In genomic region chr2:216108310-216108966, GRCh38 we compare ENCODE assay signal across 2 cellular contexts.
TF ChIP-seq lines count a peak whose summit lies in the region.

No MANE protein-coding gene starts in this region.

TF ChIP-seq in A549, 52 proteins besides CTCF, POLR2A, EP300 and RAD21:
- TF ChIP-seq FOSL2 (IDR thresholded peaks at IDR 0.05) (no peak), FOSL2 (CRISPR knock-in tag; IDR thresholded peaks at IDR 0.05) (no peak), RCOR1 (IDR thresholded peaks at IDR 0.05; ENCODE audit: low read depth, low read length) (no peak), PBX3 (IDR thresholded peaks at IDR 0.05) (no peak), KDM5A (IDR thresholded peaks at IDR 0.05) (no peak), TP53 (CRISPR knock-in tag; IDR thresholded peaks at IDR 0.05) (no peak), HES2 (IDR thresholded peaks at IDR 0.05) (no peak)

TF ChIP-seq in GM12878, 131 proteins besides CTCF, POLR2A, EP300 and RAD21:
- TF ChIP-seq CHD4 (IDR thresholded peaks at IDR 0.05) = no peak
- TF ChIP-seq ZNF24 (IDR thresholded peaks at IDR 0.05) = no peak
- no peak for TF ChIP-seq HDAC2 (IDR thresholded peaks at IDR 0.05)
- TF ChIP-seq SMC3 (IDR thresholded peaks at IDR 0.05; ENCODE audit: borderline replicate concordance, low read length) = no peak
- no peak for TF ChIP-seq LARP7 (IDR thresholded peaks at IDR 0.05)
- TF ChIP-seq CUX1 (IDR thresholded peaks at IDR 0.05; ENCODE audit: insufficient replicate concordance, low read depth, low read length) = no peak
- TF ChIP-seq NBN (IDR thresholded peaks at IDR 0.05) = peak; percentile 25; the same call in 1 of the 2 replicates
- TF ChIP-seq SMAD5 (IDR thresholded peaks at IDR 0.05; ENCODE audit: low read depth) = peak; percentile 31; the same call in 1 of the 2 replicates
- TF ChIP-seq PAX8 (IDR thresholded peaks at IDR 0.05) = peak; percentile 79; the same call in 1 of the 2 replicates
- TF ChIP-seq RAD51 (IDR thresholded peaks at IDR 0.05) = peak; percentile 25; the same call in 1 of the 2 replicates
- TF ChIP-seq BHLHE40 (IDR thresholded peaks at IDR 0.05; ENCODE audit: borderline replicate concordance in 1 of 2, low read depth in 2 of 2, low read length in 1 of 2) = no peak
- TF ChIP-seq DPF2 (IDR thresholded peaks at IDR 0.05) = no peak
- peak; percentile 25 for TF ChIP-seq SMAD1 (IDR thresholded peaks at IDR 0.05; ENCODE audit: low read depth, partially characterized antibody)
- TF ChIP-seq CHD1 (IDR thresholded peaks at IDR 0.05; ENCODE audit: low read depth, low read length) = 0 out of 2 replicates have a peak, but pooled peaks have one; percentile 58
